In genomic region chr1:232627645-232628334, GRCh38 we compare ENCODE assay signal across 8 cellular contexts. TPM values are rescaled to one million over a fixed set of nuclear protein-coding genes. Genes with fewer than 3 reads are reported as not detected.
DNase-seq lines count a peak whose midpoint lies in the region; ATAC-seq and TF ChIP-seq lines count a peak whose summit lies in the region.

No MANE protein-coding gene starts in this region.

- peaks cover 8% of the 10 kb centered on the region for H3F3A ChIP-seq in SK-N-SH (replicated peaks; ENCODE audit: insufficient read depth)

- peak; percentile 68 for TF ChIP-seq RAD21 in SK-N-SH (IDR thresholded peaks at IDR 0.05; ENCODE audit: low read length)

- TF ChIP-seq CTCF in SK-N-SH (IDR thresholded peaks at IDR 0.05) (no peak; the same call in 1 of the 2 replicates), NB4 (IDR thresholded peaks at IDR 0.05; ENCODE audit: low read depth, low read length) (no peak), foreskin keratinocyte (conservative IDR thresholded peaks at IDR 0.05) (peak; percentile 86), spleen (IDR thresholded peaks at IDR 0.05 in 8 of 11, conservative IDR thresholded peaks at IDR 0.05 in 3 of 11) (peak in 9 of 11 experiments; percentile 22 to 59 (median 39))

- no peak overlapping the region for H3K27ac ChIP-seq in SK-N-SH (ENCODE audit: low read depth in 2 of 2, low read length in 1 of 2)
- H3K27ac ChIP-seq in foreskin keratinocyte, result no peak overlapping the region
- H3K27ac ChIP-seq in spleen, result peak overlapping the region in 6 of 8 donors; percentile 15 to 87 (median 62)

- peak; percentile 44 for DNase-seq in SK-N-SH
- peak; percentile 16 for DNase-seq in NB4 (ENCODE audit: low read depth)
- peak; percentile 64 for DNase-seq in SK-MEL-5 (ENCODE audit: low read depth, low spot score)
- DNase-seq in foreskin keratinocyte, result peak; percentile 28 to 70
- no peak for DNase-seq in spleen
- no peak for DNase-seq in activated CD8-positive, alpha-beta memory T cell treated with anti-CD3 and anti-CD28 coated beads, Interleukin-2, amount 50 U/mL, for 48 hours

- no peaks in the 10 kb centered on the region for H4K20me1 ChIP-seq in SK-N-SH (ENCODE audit: insufficient read depth)

- intact Hi-C loops in spleen (cut with DNase I; ENCODE audit: low total_unique reads), result no loop called here

- no peak for TF ChIP-seq EP300 in SK-N-SH (IDR thresholded peaks at IDR 0.05; ENCODE audit: borderline replicate concordance in 1 of 2, low read depth in 1 of 2, low read length in 1 of 2)

- H3K9me3 ChIP-seq in SK-N-SH (no peaks in the 10 kb centered on the region), spleen (no peaks in the 10 kb centered on the region)

- in situ Hi-C loops in SK-MEL-5 (cut with HindIII; ENCODE audit: low pct_unique_long_range_greater_than_20kb, low sequenced_read_pairs), result no loop called here

- ATAC-seq in SK-N-SH treated with all-trans-retinoic acid at 6 μM for 48 hours (no peak), foreskin keratinocyte (peak; percentile 57), GM19455 (IDR thresholded peaks at IDR 0.05; ENCODE audit: unreplicated experiment) (no peak)

- no peak overlapping the region for H3K9ac ChIP-seq in SK-N-SH

- H3K79me2 ChIP-seq in SK-N-SH (ENCODE audit: insufficient read depth), result no peaks in the 10 kb centered on the region

- CTCF ChIA-PET in SK-N-SH (lab: Yijun Ruan, JAX), result interaction anchor here (0.6 to 4.4 kb wide), 24 partner anchors 9 to 871 kb away, joined by 3 to 49 read pairs (median 3); no protein-coding TSS in a partner anchor

- H3K4me2 ChIP-seq in SK-N-SH, result no peak overlapping the region

- H3K4me3 ChIP-seq in SK-N-SH (ENCODE audit: low read depth in 2 of 2, low read length in 1 of 2), result no peak overlapping the region; a peak in 1 of 4 replicates
- no peak overlapping the region for H3K4me3 ChIP-seq in NB4 (ENCODE audit: low read depth, low read length)
- H3K4me3 ChIP-seq in spleen, result peak overlapping the region in 7 of 8 donors; percentile 65 to 90 (median 80)

- H2AFZ ChIP-seq in SK-N-SH (ENCODE audit: low read depth), result no peak overlapping the region

- POLR2A ChIA-PET in SK-N-SH (lab: Yijun Ruan, JAX), result interaction anchor here (0.5 kb wide), 1 partner anchor 489 kb away, joined by 6 read pairs; no protein-coding TSS in a partner anchor

- H3K36me3 ChIP-seq in SK-N-SH (replicated peaks in 1 of 2; ENCODE audit: control insufficient read depth in 1 of 2, insufficient read depth in 2 of 2, low read length in 1 of 2) (no peaks in the 10 kb centered on the region), spleen (no peaks in the 10 kb centered on the region)

- peaks cover 0 to 8% of the 10 kb centered on the region in 2 experiments; a peak in 2 of 4 replicates for H3K4me1 ChIP-seq in SK-N-SH (ENCODE audit: control insufficient read depth in 1 of 2, insufficient read depth in 2 of 2, low read depth in 1 of 2, low read length in 1 of 2)
- H3K4me1 ChIP-seq in foreskin keratinocyte, result no peaks in the 10 kb centered on the region
- peaks cover 5 to 83% (median 41%) of the 10 kb centered on the region in 6 donors for H3K4me1 ChIP-seq in spleen

- TF ChIP-seq POLR2A in NB4 (IDR thresholded peaks at IDR 0.05; ENCODE audit: extremely low read depth, insufficient read length) (no peak), spleen (IDR thresholded peaks at IDR 0.05) (no peak)

- H3K27me3 ChIP-seq in SK-N-SH (ENCODE audit: insufficient read depth) (peaks cover 9% of the 10 kb centered on the region; the same call in 1 of the 2 replicates), foreskin keratinocyte (peaks cover 9% of the 10 kb centered on the region), spleen (replicated peaks in 1 of 7) (peaks cover 0 to 56% (median 10%) of the 10 kb centered on the region in 7 donors)

- 66% methylated on average over 4 of the region's 4 CpGs for WGBS in SK-N-SH (ENCODE audit: low lambda C conversion rate)
- WGBS in spleen, 5 donors, result 51 to 66% (median 59%) methylated on average over 4 of the region's 4 CpGs

- H3K9me2 ChIP-seq in SK-N-SH, result no peaks in the 10 kb centered on the region

TF ChIP-seq in SK-N-SH, 30 proteins besides CTCF, POLR2A, EP300 and RAD21:
- TF ChIP-seq TCF12 (IDR thresholded peaks at IDR 0.05) (no peak), GATA2 (CRISPR knock-in tag; IDR thresholded peaks at IDR 0.05) (no peak), SMC3 (IDR thresholded peaks at IDR 0.05; ENCODE audit: low read depth, low read length) (peak; percentile 33), JUND (IDR thresholded peaks at IDR 0.05) (no peak)
TF ChIP-seq in SK-N-SH: peak in this region for 1.

TF ChIP-seq in SK-N-SH treated with all-trans-retinoic acid at 6 μM for 48 hours, 23 proteins besides CTCF, POLR2A, EP300 and RAD21 (continues in another document):
- TF ChIP-seq GLIS3 (CRISPR knock-in tag; IDR thresholded peaks at IDR 0.05) (no peak), CSDC2 (CRISPR knock-in tag; IDR thresholded peaks at IDR 0.05) (no peak), POU6F1 (CRISPR knock-in tag; IDR thresholded peaks at IDR 0.05; ENCODE audit: borderline replicate concordance, low read depth) (no peak), TSHZ2 (CRISPR knock-in tag; IDR thresholded peaks at IDR 0.05) (no peak), BACH2 (CRISPR knock-in tag; IDR thresholded peaks at IDR 0.05; ENCODE audit: borderline replicate concordance) (no peak), ESRRG (CRISPR knock-in tag; IDR thresholded peaks at IDR 0.05) (no peak), ISL1 (CRISPR knock-in tag; IDR thresholded peaks at IDR 0.05) (no peak), ZNF8 (CRISPR knock-in tag; IDR thresholded peaks at IDR 0.05) (no peak), PPARA (CRISPR knock-in tag; IDR thresholded peaks at IDR 0.05; ENCODE audit: borderline replicate concordance) (no peak), TOX (CRISPR knock-in tag; IDR thresholded peaks at IDR 0.05; ENCODE audit: borderline replicate concordance) (no peak), ZNF70 (CRISPR knock-in tag; IDR thresholded peaks at IDR 0.05) (no peak), CREB5 (CRISPR knock-in tag; IDR thresholded peaks at IDR 0.05; ENCODE audit: low read depth) (no peak), ZNF565 (CRISPR knock-in tag; conservative IDR thresholded peaks at IDR 0.05; ENCODE audit: low read depth) (no peak)

RNA-seq across cellular contexts. Expression of gene SIPA1L2, which starts 2.1 kb away (rescaled TPM):
- 0.48 and 0.55 TPM in 2 replicates for polyA plus RNA-seq in SK-N-SH (2012; rRNA removed)
- polyA plus RNA-seq in SK-N-SH (2012; cell fraction: cytosol; rRNA removed), result 0.57 and 0.69 TPM in 2 replicates
- 1.0 and 1.3 TPM in 2 replicates for polyA plus RNA-seq in SK-N-SH (2012; cell fraction: nucleus; rRNA removed)
- total RNA-seq in SK-MEL-5 (2014; rRNA removed; shearing (Covaris generic)), result 9.2 and 9.5 TPM in 2 replicates
- 12.3 and 13.6 TPM in 2 replicates for polyA plus RNA-seq in SK-MEL-5 (2015; cell fraction: cytosol; rRNA removed)
- polyA plus RNA-seq in SK-MEL-5 (2015; cell fraction: nucleus; rRNA removed), result 13.1 and 15.9 TPM in 2 replicates
- 1.2 and 1.3 TPM in 2 replicates for total RNA-seq in foreskin keratinocyte
- polyA plus RNA-seq in foreskin keratinocyte, result 0.20 and 0.26 TPM in 2 replicates
- 10 to 100 TPM; 18.4 to 67.7 (median 34.6) TPM for total RNA-seq in spleen
- 1 to 10 TPM; 1.1 to 5.3 (median 2.3) TPM for polyA plus RNA-seq in spleen

Comparison
In these comparisons a context has a peak if more than half of its experiments do, and no peak if none do; other contexts are left out.
1. DNase-seq: peak in SK-N-SH (single experiment), NB4 (single experiment), SK-MEL-5 (single experiment) and foreskin keratinocyte (2 of 2); none in spleen (single experiment) and activated CD8-positive, alpha-beta memory T cell treated with anti-CD3 and anti-CD28 coated beads, Interleukin-2, amount 50 U/mL, for 48 hours (single experiment).
2. H3K27ac ChIP-seq: peak in spleen (6 of 8); none in SK-N-SH (0 of 2) and foreskin keratinocyte (single experiment).
3. H3K4me3 ChIP-seq: peak in spleen (7 of 8); none in SK-N-SH (0 of 2) and NB4 (single experiment).
4. CTCF ChIP-seq: peak in foreskin keratinocyte (single experiment) and spleen (9 of 11); none in SK-N-SH (single experiment) and NB4 (single experiment).